In the genomic region with DNA sequence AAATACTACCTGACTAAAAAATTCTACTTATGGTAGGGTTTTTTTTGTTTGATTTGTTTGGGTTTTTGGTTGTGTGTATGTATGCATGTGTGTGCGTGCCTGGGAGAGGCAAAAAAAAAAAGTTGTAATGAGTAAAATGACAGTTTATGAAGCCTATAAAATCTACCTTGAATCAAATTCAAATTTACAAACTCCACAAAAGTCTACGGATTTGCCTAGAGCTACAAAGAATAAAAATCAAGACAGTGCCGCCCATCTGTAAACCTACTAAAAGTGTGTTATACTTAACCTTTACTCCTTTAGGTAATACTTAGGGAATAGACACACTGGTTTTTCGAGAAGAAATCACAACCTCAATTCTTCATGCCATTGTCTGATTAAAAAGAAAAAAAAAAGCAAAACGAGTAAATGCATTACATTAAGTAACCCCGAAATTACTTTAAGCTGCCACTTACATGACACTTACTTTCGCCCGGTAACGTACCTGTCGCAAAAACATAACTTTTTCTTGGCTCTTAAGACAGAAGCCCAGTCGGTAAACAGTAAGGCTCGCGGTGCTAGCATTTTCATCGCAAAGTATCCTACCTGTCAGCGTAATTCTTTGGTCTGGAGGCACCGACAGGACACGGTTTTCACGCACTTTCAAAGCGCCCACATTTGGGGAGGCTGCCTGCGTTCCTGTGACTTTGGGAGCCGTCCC, we compare ENCODE assay signal across 8 cellular contexts. TPM values are rescaled to one million over a fixed set of nuclear protein-coding genes. Genes with fewer than 3 reads are reported as not detected.
DNase-seq lines count a peak whose midpoint lies in the region; ATAC-seq and TF ChIP-seq lines count a peak whose summit lies in the region.

No MANE protein-coding gene starts in this region.

- CTCF ChIA-PET in Panc1 (lab: Charles Lee), result interaction anchor here (0.7 to 1.7 kb wide), 2 partner anchors 49 to 55 kb away, joined by 3 to 5 read pairs; no protein-coding TSS in a partner anchor

- H3K9me3 ChIP-seq in Panc1 (ENCODE audit: control insufficient read depth, insufficient read depth, low read depth, low read length) (no peaks in the 10 kb centered on the region), sigmoid colon (no peaks in the 10 kb centered on the region)

- BruUV-seq in Panc1 (replicated peaks; lab: Mats Ljungman, UMichigan), result TSS peak; percentile 73

- WGBS in sigmoid colon, 2 donors, result 2 to 21% methylated on average over 21 of the region's 21 CpGs

- TF ChIP-seq EP300 in sigmoid colon (IDR thresholded peaks at IDR 0.05), result no peak

- H3K27ac ChIP-seq in Panc1 (ENCODE audit: low read length), result peak overlapping the region; percentile 82
- H3K27ac ChIP-seq in sigmoid colon, result peak overlapping the region; percentile 93 to 99 (median 99)

- in situ Hi-C loops in Panc1 (cut with HindIII; ENCODE audit: low pct_unique_long_range_greater_than_20kb, low sequenced_read_pairs), result no loop called here

- H3K4me3 ChIP-seq in Panc1 (ENCODE audit: low read depth in 2 of 2, low read length in 2 of 2) (peak overlapping the region; percentile 78 to 81), fibroblast of mammary gland (ENCODE audit: control insufficient read depth, low read depth, low read length) (peak overlapping the region; percentile 70), sigmoid colon (peak overlapping the region; percentile 73 to 98 (median 88))

- H3K27me3 ChIP-seq in Panc1 (ENCODE audit: control insufficient read depth, insufficient read depth, low read length) (no peaks in the 10 kb centered on the region), sigmoid colon (no peaks in the 10 kb centered on the region)

- peaks cover 61% of the 10 kb centered on the region for H3K4me1 ChIP-seq in Panc1 (ENCODE audit: control insufficient read depth, insufficient read depth, low read length)
- peaks cover 0 to 34% (median 16%) of the 10 kb centered on the region in 4 donors for H3K4me1 ChIP-seq in sigmoid colon

- intact Hi-C loops in Panc1 (cut with micrococcal nuclease; ENCODE audit: unreplicated experiment) (loop anchor here (2.0 kb wide), 2 partner anchors 15 to 57 kb away; no protein-coding TSS in a partner anchor), sigmoid colon (cut with DNase I) (loop anchor here (5.0 kb wide), 3 partner anchors 42 to 703 kb away; partner anchors contain the start of gene C1orf52)

- ATAC-seq in GM18502 (IDR thresholded peaks at IDR 0.05; ENCODE audit: poor library complexity, unreplicated experiment) (peak; percentile 0), Panc1 (no peak; the same call in 1 of the 2 replicates)

- TF ChIP-seq CTCF in Panc1 (IDR thresholded peaks at IDR 0.05), result no peak
- no peak for TF ChIP-seq CTCF in fibroblast of mammary gland (conservative IDR thresholded peaks at IDR 0.05; ENCODE audit: control insufficient read depth, insufficient read depth, low read depth, low read length)
- TF ChIP-seq CTCF in sigmoid colon (IDR thresholded peaks at IDR 0.05), result no peak

- DNase-seq in Panc1 (ENCODE audit: low read depth, low spot score) (no peak), fibroblast of mammary gland (ENCODE audit: low read depth) (no peak), sigmoid colon (no peak), SW 1271 (lab: John Stamatoyannopoulos, UW) (no peak), erythroblast (lab: John Stamatoyannopoulos, UW) (no peak), NCI-H446 (lab: John Stamatoyannopoulos, UW) (no peak)
- DNase-seq in activated CD8-positive, alpha-beta memory T cell treated with anti-CD3 and anti-CD28 coated beads, Interleukin-2, amount 50 U/mL, for 4 hours, result no peak

- peaks cover 2% of the 10 kb centered on the region; the same call in 1 of the 2 replicates for H3K36me3 ChIP-seq in Panc1 (ENCODE audit: control insufficient read depth, insufficient read depth, low read length)
- no peaks in the 10 kb centered on the region for H3K36me3 ChIP-seq in sigmoid colon

- POLR2A ChIA-PET in Panc1 (lab: Charles Lee), result no interaction called here

- TF ChIP-seq POLR2A in sigmoid colon (IDR thresholded peaks at IDR 0.05) (no peak), erythroblast (IDR thresholded peaks at IDR 0.05; ENCODE audit: low read length) (no peak)

RNA-seq across cellular contexts. Expression of gene SYDE2, which starts 1.0 kb away (rescaled TPM):
- total RNA-seq in Panc1 (2021; ENCODE audit: unreplicated experiment) (18.2 TPM), sigmoid colon (10 to 100 TPM; 39.3 to 87.3 (median 54.6) TPM)
- 2.9 TPM for polyA plus RNA-seq in Panc1 (2012; ENCODE audit: insufficient read length)
- 1 to 10 TPM in 2 of 3 donors, under 1 TPM in 1; 0.46 to 2.4 (median 1.2) TPM for polyA plus RNA-seq in sigmoid colon

RNA-seq across cellular contexts. Expression of gene C1orf52, which starts 59.6 kb away (rescaled TPM):
- total RNA-seq in Panc1 (2021; ENCODE audit: unreplicated experiment), result 51.6 TPM
- polyA plus RNA-seq in Panc1 (2012; ENCODE audit: insufficient read length), result 44.0 TPM
- total RNA-seq in sigmoid colon, result 10 to 100 TPM in 3 of 4 donors, 1 to 10 TPM in 1; 8.9 to 31.1 (median 19.4) TPM
- 10 to 100 TPM; 13.2 to 24.0 (median 13.4) TPM for polyA plus RNA-seq in sigmoid colon
